Comparison of ENCODE assay signal across 1 cellular context in genomic region chr1:12053752-12054548, GRCh38.
TF ChIP-seq lines count a peak whose summit lies in the region.

No MANE protein-coding gene starts in this region.

TF ChIP-seq in SK-N-SH treated with all-trans-retinoic acid at 6 μM for 48 hours, 23 proteins besides CTCF, POLR2A, EP300 and RAD21 (continued from another document):
- TF ChIP-seq CSRNP3 (CRISPR knock-in tag; IDR thresholded peaks at IDR 0.05) (no peak), ISL1 (CRISPR knock-in tag; IDR thresholded peaks at IDR 0.05) (no peak), PPARA (CRISPR knock-in tag; IDR thresholded peaks at IDR 0.05; ENCODE audit: borderline replicate concordance) (no peak), OSR1 (CRISPR knock-in tag; IDR thresholded peaks at IDR 0.05) (no peak), RARB (CRISPR knock-in tag; IDR thresholded peaks at IDR 0.05) (no peak), TOX (CRISPR knock-in tag; IDR thresholded peaks at IDR 0.05; ENCODE audit: borderline replicate concordance) (no peak), ARNTL (CRISPR knock-in tag; IDR thresholded peaks at IDR 0.05; ENCODE audit: borderline replicate concordance, low read depth) (no peak), CSDC2 (CRISPR knock-in tag; IDR thresholded peaks at IDR 0.05) (no peak), ZNF565 (CRISPR knock-in tag; conservative IDR thresholded peaks at IDR 0.05; ENCODE audit: low read depth) (no peak), ZC3H10 (CRISPR knock-in tag; IDR thresholded peaks at IDR 0.05) (no peak), TCF4 (CRISPR knock-in tag; IDR thresholded peaks at IDR 0.05; ENCODE audit: borderline replicate concordance) (no peak)
